Comparison of ENCODE assay signal across 1 cellular context in genomic region chr15:31360843-31361763, GRCh38.
TF ChIP-seq lines count a peak whose summit lies in the region.

No MANE protein-coding gene starts in this region.

TF ChIP-seq in GM12878, 131 proteins besides CTCF, POLR2A, EP300 and RAD21 (continued from another document and continues in another):
- TF ChIP-seq SKIL (IDR thresholded peaks at IDR 0.05; ENCODE audit: low read depth, poor library complexity, severe bottlenecking): peak; percentile 26
- 0 out of 2 replicates have a peak, but pooled peaks have one; percentile 35 for TF ChIP-seq MLLT1 (IDR thresholded peaks at IDR 0.05)
- TF ChIP-seq SP1 (IDR thresholded peaks at IDR 0.05; ENCODE audit: low read depth, low read length): peak; percentile 15
- TF ChIP-seq KAT2A (conservative IDR thresholded peaks at IDR 0.05; ENCODE audit: control insufficient read depth, low read depth, low read length): no peak
- TF ChIP-seq RCOR1 (conservative IDR thresholded peaks at IDR 0.05; ENCODE audit: low read depth, low read length): no peak
- TF ChIP-seq ZNF217 (IDR thresholded peaks at IDR 0.05): no peak
- TF ChIP-seq PBX3 (IDR thresholded peaks at IDR 0.05; ENCODE audit: insufficient replicate concordance, low read depth, low read length): no peak
- no peak for TF ChIP-seq BCL3 (IDR thresholded peaks at IDR 0.05; ENCODE audit: borderline replicate concordance, insufficient read depth, low read depth, low read length, poor library complexity, severe bottlenecking)
- TF ChIP-seq MEF2B (IDR thresholded peaks at IDR 0.05; ENCODE audit: partially characterized antibody, poor library complexity, severe bottlenecking): peak; percentile 51
- TF ChIP-seq SMAD1 (IDR thresholded peaks at IDR 0.05; ENCODE audit: low read depth, partially characterized antibody): no peak
- TF ChIP-seq CREM (IDR thresholded peaks at IDR 0.05; ENCODE audit: low read depth): peak; percentile 39; the same call in 1 of the 2 replicates
- TF ChIP-seq E2F8 (IDR thresholded peaks at IDR 0.05; ENCODE audit: low read depth, partially characterized antibody): no peak
- TF ChIP-seq BHLHE40 (IDR thresholded peaks at IDR 0.05; ENCODE audit: borderline replicate concordance in 1 of 2, low read depth in 2 of 2, low read length in 1 of 2): peak in 1 of 2 experiments; percentile 24; a peak in 1 of 4 replicates
- TF ChIP-seq ZNF687 (IDR thresholded peaks at IDR 0.05): 0 out of 2 replicates have a peak, but pooled peaks have one; percentile 26
- no peak for TF ChIP-seq ZNF622 (IDR thresholded peaks at IDR 0.05)
- TF ChIP-seq LARP7 (IDR thresholded peaks at IDR 0.05): 0 out of 2 replicates have a peak, but pooled peaks have one; percentile 26
- TF ChIP-seq ZBTB33 (IDR thresholded peaks at IDR 0.05): 0 out of 2 replicates have a peak, but pooled peaks have one; percentile 62
- TF ChIP-seq ZZZ3 (IDR thresholded peaks at IDR 0.05; ENCODE audit: control insufficient read depth, insufficient read length, low read depth): no peak
- peak; percentile 29; the same call in 1 of the 2 replicates for TF ChIP-seq ELK1 (IDR thresholded peaks at IDR 0.05; ENCODE audit: low read depth, low read length)
- TF ChIP-seq NR2F1 (conservative IDR thresholded peaks at IDR 0.05): peak; percentile 44
- TF ChIP-seq TCF12 (IDR thresholded peaks at IDR 0.05; ENCODE audit: low read depth, low read length): peak; percentile 80
- 0 out of 2 replicates have a peak, but pooled peaks have one; percentile 32 for TF ChIP-seq PAX5 (IDR thresholded peaks at IDR 0.05; ENCODE audit: borderline replicate concordance, low read depth, low read length)
- peak; percentile 79; the same call in 1 of the 2 replicates for TF ChIP-seq HDGF (IDR thresholded peaks at IDR 0.05)
- peak; percentile 85 for TF ChIP-seq NBN (IDR thresholded peaks at IDR 0.05)
- TF ChIP-seq POU2F2 (IDR thresholded peaks at IDR 0.05; ENCODE audit: borderline replicate concordance, low read depth, low read length): 0 out of 3 replicates have a peak, but pooled peaks have one; percentile 47
- TF ChIP-seq CHD4 (IDR thresholded peaks at IDR 0.05): no peak
- 0 out of 2 replicates have a peak, but pooled peaks have one; percentile 12 for TF ChIP-seq CREB1 (IDR thresholded peaks at IDR 0.05; ENCODE audit: low read depth)
- TF ChIP-seq IRF4 (IDR thresholded peaks at IDR 0.05; ENCODE audit: low read depth, low read length): 0 out of 2 replicates have a peak, but pooled peaks have one; percentile 5
- TF ChIP-seq SMC3 (IDR thresholded peaks at IDR 0.05; ENCODE audit: borderline replicate concordance, low read length): 0 out of 2 replicates have a peak, but pooled peaks have one; percentile 17
- peak; percentile 56; the same call in 1 of the 2 replicates for TF ChIP-seq TCF3 (IDR thresholded peaks at IDR 0.05; ENCODE audit: borderline replicate concordance, insufficient read depth, low read depth, low read length)
- TF ChIP-seq NRF1 (conservative IDR thresholded peaks at IDR 0.05; ENCODE audit: low read depth, low read length): no peak
- TF ChIP-seq IKZF1 (conservative IDR thresholded peaks at IDR 0.05): peak; percentile 61; the same call in 1 of the 2 replicates
- peak; percentile 84 for TF ChIP-seq ATF7 (IDR thresholded peaks at IDR 0.05; ENCODE audit: low read depth)
- peak in 1 of 2 experiments; percentile 93; a peak in 2 of 4 replicates for TF ChIP-seq ETV6 (conservative IDR thresholded peaks at IDR 0.05 in 1 of 2, IDR thresholded peaks at IDR 0.05 in 1 of 2; ENCODE audit: borderline replicate concordance in 1 of 2, low read depth in 1 of 2)
- no peak for TF ChIP-seq HDAC6 (IDR thresholded peaks at IDR 0.05; ENCODE audit: unreplicated experiment)
- TF ChIP-seq STAT3 (IDR thresholded peaks at IDR 0.05; ENCODE audit: low read depth, low read length): no peak
- no peak for TF ChIP-seq REST (IDR thresholded peaks at IDR 0.05; ENCODE audit: low read depth, low read length)
